1 cellular context compared by ENCODE assay signal in the genomic region with DNA sequence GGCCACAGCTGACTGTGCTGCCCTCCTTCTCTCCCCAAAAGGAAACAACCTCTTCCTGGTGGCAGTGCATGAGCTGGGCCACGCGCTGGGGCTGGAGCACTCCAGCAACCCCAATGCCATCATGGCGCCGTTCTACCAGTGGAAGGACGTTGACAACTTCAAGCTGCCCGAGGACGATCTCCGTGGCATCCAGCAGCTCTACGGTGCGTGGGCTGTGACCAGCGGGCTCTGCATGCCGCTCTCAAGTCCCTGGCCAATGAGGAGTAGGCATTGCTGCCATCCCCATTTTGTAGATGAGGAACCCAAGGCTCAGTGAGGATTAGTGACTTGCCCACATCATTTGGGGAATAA.
TF ChIP-seq lines count a peak whose summit lies in the region.

No MANE protein-coding gene starts in this region.

TF ChIP-seq in HepG2, 621 proteins besides CTCF, POLR2A, EP300 and RAD21:
- TF ChIP-seq RXRA (CRISPR knock-in tag; IDR thresholded peaks at IDR 0.05) (0 out of 2 replicates have a peak, but pooled peaks have one; percentile 13), POLR2G (IDR thresholded peaks at IDR 0.05; ENCODE audit: low read depth, low read length) (no peak; the same call in 1 of the 2 replicates), MTA1 (CRISPR knock-in tag; IDR thresholded peaks at IDR 0.05; ENCODE audit: borderline replicate concordance) (0 out of 2 replicates have a peak, but pooled peaks have one; percentile 17)
